12 cellular contexts compared by ENCODE assay signal in genomic region chr2:55157474-55157884, GRCh38.
DNase-seq lines count a peak whose midpoint lies in the region; ATAC-seq lines count a peak whose summit lies in the region.
"Had no signal": no experiment of that assay in that cellular context is flagged by ENCODE, and none has a peak within 500 bp of the region (broad histone marks: within the 10 kb centered on the region; RNA-seq: fewer than 3 reads in every experiment).

No MANE protein-coding gene starts in this region.

- H3K27me3 ChIP-seq in SJSA1 (replicated peaks), result no peaks in the 10 kb centered on the region

- H3K36me3 Mint-ChIP-seq in stimulated activated effector memory CD8-positive, alpha-beta T cell treated with anti-CD3 and anti-CD28 coated beads, Interleukin-12 subunit alpha, Interleukin-12 subunit beta, amount 100 ng/mL, for 72 hours, result no peaks in the 10 kb centered on the region
- no peaks in the 10 kb centered on the region for H3K36me3 Mint-ChIP-seq in activated CD4-positive, alpha-beta memory T cell treated with anti-CD3 and anti-CD28 coated beads, Interleukin-2, amount 10 ng/mL, durations not matched to agents 7 days and 5 days (ENCODE audit: low read depth)
- H3K36me3 Mint-ChIP-seq: activated naive CD8-positive, alpha-beta T cell had no signal

- POLR2A ChIA-PET in activated CD4-positive, alpha-beta memory T cell treated with anti-CD3 and anti-CD28 coated beads, Interleukin-2, amount 10 ng/mL, durations not matched to agents 7 days and 5 days (lab: Charles Lee), result interaction anchor here (0.6 kb wide), 2 partner anchors 23 to 43 kb away, joined by 3 read pairs; no protein-coding TSS in a partner anchor

- no peak overlapping the region for H3K4me3 Mint-ChIP-seq in stimulated activated effector memory CD8-positive, alpha-beta T cell treated with anti-CD3 and anti-CD28 coated beads, Interleukin-12 subunit alpha, Interleukin-12 subunit beta, amount 100 ng/mL, for 72 hours
- no peak overlapping the region for H3K4me3 Mint-ChIP-seq in activated CD4-positive, alpha-beta memory T cell treated with anti-CD3 and anti-CD28 coated beads, Interleukin-2, amount 10 ng/mL, durations not matched to agents 7 days and 5 days
- H3K4me3 Mint-ChIP-seq: activated naive CD8-positive, alpha-beta T cell had no signal

- H3K9me3 Mint-ChIP-seq in stimulated activated effector memory CD8-positive, alpha-beta T cell treated with anti-CD3 and anti-CD28 coated beads, Interleukin-12 subunit alpha, Interleukin-12 subunit beta, amount 100 ng/mL, for 72 hours, result no peaks in the 10 kb centered on the region
- H3K9me3 Mint-ChIP-seq in activated CD4-positive, alpha-beta memory T cell treated with anti-CD3 and anti-CD28 coated beads, Interleukin-2, amount 10 ng/mL, durations not matched to agents 7 days and 5 days, result no peaks in the 10 kb centered on the region

- no peaks in the 10 kb centered on the region for H3K9me3 ChIP-seq in SJSA1 (replicated peaks)

- H3K27ac ChIP-seq in SJSA1, result 0 out of 2 replicates have a peak overlapping the region, but pooled peaks have one; percentile 63
- H3K27ac ChIP-seq: HL-60 had no signal

- H3K36me3 ChIP-seq in SJSA1, result no peaks in the 10 kb centered on the region

- ATAC-seq in GM21447 (IDR thresholded peaks at IDR 0.05; ENCODE audit: unreplicated experiment), result peak; percentile 44
- ATAC-seq in stimulated activated effector memory CD8-positive, alpha-beta T cell treated with anti-CD3 and anti-CD28 coated beads, Interleukin-12 subunit alpha, Interleukin-12 subunit beta, amount 100 ng/mL, for 72 hours, result peak; percentile 75
- no peak for ATAC-seq in HG02981 (IDR thresholded peaks at IDR 0.05; ENCODE audit: unreplicated experiment)

- peaks cover 8% of the 10 kb centered on the region for H3K4me1 Mint-ChIP-seq in stimulated activated effector memory CD8-positive, alpha-beta T cell treated with anti-CD3 and anti-CD28 coated beads, Interleukin-12 subunit alpha, Interleukin-12 subunit beta, amount 100 ng/mL, for 72 hours
- H3K4me1 Mint-ChIP-seq in activated CD4-positive, alpha-beta memory T cell treated with anti-CD3 and anti-CD28 coated beads, Interleukin-2, amount 10 ng/mL, durations not matched to agents 7 days and 5 days, result peaks cover 7% of the 10 kb centered on the region

- H3K4me3 ChIP-seq in SJSA1, result no peak overlapping the region
- H3K4me3 ChIP-seq: lung had no signal

- DNase-seq in SJSA1 (ENCODE audit: low read depth in 1 of 2, low spot score in 2 of 2), result no peak
- DNase-seq in fibroblast of peridontal ligament (ENCODE audit: extremely low read depth), result peak; percentile 42
- DNase-seq in stimulated activated effector memory CD8-positive, alpha-beta T cell treated with anti-CD3 and anti-CD28 coated beads, Interleukin-12 subunit alpha, Interleukin-12 subunit beta, amount 100 ng/mL, for 72 hours (ENCODE audit: low spot score in 2 of 2), result no peak
- DNase-seq in central memory CD4-positive, alpha-beta T cell, result no peak
- no peak for DNase-seq in activated CD4-positive, alpha-beta memory T cell treated with anti-CD3 and anti-CD28 coated beads, Interleukin-2, amount 10 ng/mL, durations not matched to agents 7 days and 5 days
- no peak for DNase-seq in midbrain (lab: John Stamatoyannopoulos, UW)
- DNase-seq: SIG-M5 had no signal

- no peak overlapping the region for H3K27ac Mint-ChIP-seq in stimulated activated effector memory CD8-positive, alpha-beta T cell treated with anti-CD3 and anti-CD28 coated beads, Interleukin-12 subunit alpha, Interleukin-12 subunit beta, amount 100 ng/mL, for 72 hours
- H3K27ac Mint-ChIP-seq in activated CD4-positive, alpha-beta memory T cell treated with anti-CD3 and anti-CD28 coated beads, Interleukin-2, amount 10 ng/mL, durations not matched to agents 7 days and 5 days, result no peak overlapping the region
- H3K27ac Mint-ChIP-seq: activated naive CD8-positive, alpha-beta T cell had no signal

- CTCF ChIA-PET in activated CD4-positive, alpha-beta memory T cell treated with anti-CD3 and anti-CD28 coated beads, Interleukin-2, amount 10 ng/mL, durations not matched to agents 7 days and 5 days (lab: Charles Lee), result interaction anchor here (0.9 kb wide), 1 partner anchor 9 kb away, joined by 3 read pairs; no protein-coding TSS in a partner anchor

- H3K27me3 Mint-ChIP-seq in activated CD4-positive, alpha-beta memory T cell treated with anti-CD3 and anti-CD28 coated beads, Interleukin-2, amount 10 ng/mL, durations not matched to agents 7 days and 5 days, result no peaks in the 10 kb centered on the region
- H3K27me3 Mint-ChIP-seq: activated naive CD8-positive, alpha-beta T cell had no signal

- peaks cover 41% of the 10 kb centered on the region for H3K4me1 ChIP-seq in SJSA1 (replicated peaks)
